23 cellular contexts compared by ENCODE assay signal in genomic region chr14:102512713-102513373, GRCh38.
"Had no signal": no experiment of that assay in that cellular context is flagged by ENCODE, and none has a peak within 500 bp of the region (broad histone marks: within the 10 kb centered on the region; RNA-seq: fewer than 3 reads in every experiment).

No MANE protein-coding gene starts in this region.

- H3K27ac ChIP-seq: brain microvascular endothelial cell, foreskin keratinocyte, left ventricle myocardium inferior, right lobe of liver, skin epidermis, stomach, suprapubic skin, WERI-Rb-1 had no signal

- DNase-seq: activated CD4-positive, CD25-positive, alpha-beta regulatory T cell treated with anti-CD3 and anti-CD28 coated beads, Interleukin-2, amount 50 U/mL, for 72 hours; activated gamma-delta T cell treated with Interleukin-2 at 50 U/mL for 16 hours; activated T-cell treated with anti-CD3 and anti-CD28 coated beads, Interleukin-2, amount 50 U/mL, for 1 hour; aorta; brain microvascular endothelial cell; caudate nucleus; dermis blood vessel endothelial cell; effector CD8-positive, alpha-beta T cell; foreskin keratinocyte; left ventricle myocardium inferior; naive thymus-derived CD8-positive, alpha-beta T cell; nucleus accumbens; stimulated activated CD4-positive, alpha-beta T cell treated with anti-CD3 and anti-CD28 coated beads, Interleukin-1b, Interleukin-23, amount 100 ng/mL, for 48 hours; stomach; transverse colon; WERI-Rb-1 had no signal

- H3K9me3 ChIP-seq: left ventricle myocardium inferior, right lobe of liver, stomach, suprapubic skin, transverse colon had no signal

- H2AFZ ChIP-seq: hepatocyte had no signal

- H3K36me3 ChIP-seq: brain microvascular endothelial cell, right lobe of liver, suprapubic skin, transverse colon had no signal

- H3K4me2 ChIP-seq: hepatocyte had no signal

- H3K4me3 ChIP-seq: hepatocyte, left ventricle myocardium inferior, right lobe of liver, skin epidermis, stomach, suprapubic skin, transverse colon had no signal

- FAIRE-seq: TTC549, urothelium cell line had no signal

- ATAC-seq: activated naive CD4-positive, alpha-beta T cell treated with anti-CD3 and anti-CD28 coated beads, Interleukin-2, amount 50 U/mL, for 72 hours; foreskin keratinocyte; naive thymus-derived CD8-positive, alpha-beta T cell; right lobe of liver had no signal

- H3K27me3 ChIP-seq: brain microvascular endothelial cell, foreskin keratinocyte, hepatocyte, right lobe of liver, stomach, suprapubic skin, transverse colon had no signal
